In genomic region chr7:27576360-27576944, GRCh38 we compare ENCODE assay signal across 9 cellular contexts.
DNase-seq lines count a peak whose midpoint lies in the region; ATAC-seq and TF ChIP-seq lines count a peak whose summit lies in the region.
"Had no signal": no experiment of that assay in that cellular context is flagged by ENCODE, and none has a peak within 500 bp of the region (broad histone marks: within the 10 kb centered on the region; RNA-seq: fewer than 3 reads in every experiment).

No MANE protein-coding gene starts in this region.

- intact Hi-C loops in heart left ventricle (cut with DNase I), result loop anchor here (5.0 to 10.0 kb wide), 6 partner anchors 362 to 448 kb away; partner anchors contain the start of gene HOXA13 (in 1 of the 10)
- intact Hi-C loops in stomach (cut with DNase I; ENCODE audit: low total_unique reads), result loop anchor here (10.0 kb wide), 1 partner anchor 372 kb away; the partner anchor contains the start of gene HOXA13

- DNase-seq in GM12865 (ENCODE audit: low read depth), result peak; percentile 39
- peak; percentile 87 for DNase-seq in NCI-H1694 (lab: John Stamatoyannopoulos, UW)
- DNase-seq in heart left ventricle, result no peak
- no peak for DNase-seq in stomach

- peak in 2 of 4 donors; percentile 48 to 62 for ATAC-seq in heart left ventricle
- ATAC-seq in GM21619 (IDR thresholded peaks at IDR 0.05; ENCODE audit: unreplicated experiment), result no peak
- ATAC-seq in GM21360 (IDR thresholded peaks at IDR 0.05; ENCODE audit: unreplicated experiment), result no peak
- no peak for ATAC-seq in GM18909 (IDR thresholded peaks at IDR 0.05; ENCODE audit: poor library complexity, unreplicated experiment)

- no peak overlapping the region for H3K4me3 ChIP-seq in GM12865 (ENCODE audit: low read depth, low read length)
- H3K4me3 ChIP-seq in heart left ventricle, result no peak overlapping the region
- no peak overlapping the region for H3K4me3 ChIP-seq in stomach
- H3K4me3 ChIP-seq: skin epidermis had no signal

- H3K27me3 ChIP-seq in heart left ventricle, result no peaks in the 10 kb centered on the region
- no peaks in the 10 kb centered on the region for H3K27me3 ChIP-seq in stomach

- TF ChIP-seq CTCF in GM12865 (IDR thresholded peaks at IDR 0.05; ENCODE audit: insufficient read depth, low read depth, low read length, missing control alignments) (peak; percentile 37), VCaP (conservative IDR thresholded peaks at IDR 0.05) (peak; percentile 75), heart left ventricle (IDR thresholded peaks at IDR 0.05) (peak; percentile 48 to 77 (median 66)), stomach (IDR thresholded peaks at IDR 0.05) (peak in 4 of 7 experiments; percentile 33 to 66 (median 54))

- TF ChIP-seq POLR2A in heart left ventricle (IDR thresholded peaks at IDR 0.05) (no peak), stomach (IDR thresholded peaks at IDR 0.05) (no peak)

- H3K36me3 ChIP-seq in heart left ventricle (no peaks in the 10 kb centered on the region), stomach (no peaks in the 10 kb centered on the region)

- H3K4me1 ChIP-seq in heart left ventricle, result no peaks in the 10 kb centered on the region
- H3K4me1 ChIP-seq in stomach, result no peaks in the 10 kb centered on the region

- WGBS in heart left ventricle, 4 donors, result 90 to 96% (median 92%) methylated on average over 3 of the region's 3 CpGs
- 91 to 96% (median 94%) methylated on average over 3 of the region's 3 CpGs for WGBS in stomach, 5 donors

- H3K9me3 ChIP-seq in heart left ventricle (no peaks in the 10 kb centered on the region), stomach (no peaks in the 10 kb centered on the region)

- no peak for TF ChIP-seq EP300 in stomach (IDR thresholded peaks at IDR 0.05)

- H3K27ac ChIP-seq in VCaP (peak overlapping the region; percentile 49; the same call in 1 of the 2 replicates), heart left ventricle (no peak overlapping the region), stomach (no peak overlapping the region)
- H3K27ac ChIP-seq: skin epidermis had no signal

Comparison
In these comparisons a context has a peak if more than half of its experiments do, and no peak if none do; other contexts are left out.
1. DNase-seq: peak in GM12865 (single experiment) and NCI-H1694 (single experiment); none in heart left ventricle (0 of 5) and stomach (single experiment).
2. Peak in every context shown above with its lines, with median percentiles within 50 percentile points of each other: CTCF ChIP-seq.